12 cellular contexts compared by ENCODE assay signal in genomic region chr17:50765454-50766221, GRCh38. TPM values are rescaled to one million over a fixed set of nuclear protein-coding genes. Genes with fewer than 3 reads are reported as not detected.
DNase-seq lines count a peak whose midpoint lies in the region; ATAC-seq and TF ChIP-seq lines count a peak whose summit lies in the region.
"Had no signal": no experiment of that assay in that cellular context is flagged by ENCODE, and none has a peak within 500 bp of the region (broad histone marks: within the 10 kb centered on the region; RNA-seq: fewer than 3 reads in every experiment).

No MANE protein-coding gene starts in this region.

- H3K4me1 ChIP-seq in left lung (peaks cover 0 to 15% of the 10 kb centered on the region in 2 donors), vagina (peaks cover 30% of the 10 kb centered on the region)

- TF ChIP-seq POLR2A in vagina (IDR thresholded peaks at IDR 0.05): no peak

- H3K27ac Mint-ChIP-seq in CD14-positive monocyte: peak overlapping the region; percentile 78 to 94 (median 93)

- no peaks in the 10 kb centered on the region for H3K9me3 Mint-ChIP-seq in CD14-positive monocyte

- TF ChIP-seq CTCF in CD14-positive monocyte (IDR thresholded peaks at IDR 0.05) (no peak), left lung (IDR thresholded peaks at IDR 0.05) (no peak), vagina (IDR thresholded peaks at IDR 0.05) (no peak)

- H3K4me3 ChIP-seq in left lung (no peak overlapping the region), vagina (no peak overlapping the region)

- H3K9me3 ChIP-seq in left lung (no peaks in the 10 kb centered on the region), vagina (no peaks in the 10 kb centered on the region)

- peak overlapping the region; percentile 34 to 71 for H3K4me3 Mint-ChIP-seq in CD14-positive monocyte

- H3K36me3 ChIP-seq in left lung (no peaks in the 10 kb centered on the region), vagina (no peaks in the 10 kb centered on the region)

- peaks cover 39% of the 10 kb centered on the region for H3K4me1 Mint-ChIP-seq in CD14-positive monocyte

- H3K27me3 Mint-ChIP-seq in CD14-positive monocyte (ENCODE audit: low read depth in 3 of 3): peaks cover 0 to 3% (median 2%) of the 10 kb centered on the region in 3 donors

- H3K27ac ChIP-seq in left lung (no peak overlapping the region), vagina (no peak overlapping the region)

- no peaks in the 10 kb centered on the region for H3K27me3 ChIP-seq in left lung
- no peaks in the 10 kb centered on the region for H3K27me3 ChIP-seq in vagina

- peak; percentile 55 for DNase-seq in CD14-positive monocyte (ENCODE audit: low spot score)
- peak; percentile 71 for DNase-seq in OCI-M1 (lab: John Stamatoyannopoulos, UW)
- DNase-seq in left lung: peak in 1 of 2 donors; percentile 55
- DNase-seq in DMS53 treated with DMSO at 0.1 percent for 48 hours (lab: John Stamatoyannopoulos, UW; ENCODE audit: unreplicated experiment): no peak
- DNase-seq in NCI-H748 treated with DMSO at 0.1 percent for 48 hours (lab: John Stamatoyannopoulos, UW): no peak
- no peak for DNase-seq in NCI-H82 treated with DMSO at 0.1 percent for 48 hours (lab: John Stamatoyannopoulos, UW; ENCODE audit: unreplicated experiment)
- DNase-seq in vagina (ENCODE audit: extremely low spot score in 2 of 2): no peak
- DNase-seq: central memory CD4-positive, alpha-beta T cell; GOT3; stimulated activated CD4-positive, alpha-beta T cell treated with anti-CD3 and anti-CD28 coated beads, Interleukin-2, amount 100 ng/mL, for 24 hours had no signal

- peak; percentile 47 for ATAC-seq in GM21515 (IDR thresholded peaks at IDR 0.05; ENCODE audit: unreplicated experiment)
- ATAC-seq in left lung: peak; percentile 43
- ATAC-seq: activated CD4-positive, CD25-positive, alpha-beta regulatory T cell treated with anti-CD3 and anti-CD28 coated beads, Interleukin-2, amount 50 U/mL, for 24 hours had no signal

- no peaks in the 10 kb centered on the region for H3K36me3 Mint-ChIP-seq in CD14-positive monocyte

- intact Hi-C loops in CD14-positive monocyte (cut with micrococcal nuclease) (no loop called here), left lung (cut with DNase I) (no loop called here), vagina (cut with DNase I) (no loop called here)

RNA-seq across cellular contexts. Expression of gene ANKRD40CL, which starts 1.7 kb away (rescaled TPM):
- not detected for polyA plus RNA-seq in CD14-positive monocyte
- not detected for total RNA-seq in left lung
- total RNA-seq in vagina: not detected

RNA-seq across cellular contexts. Expression of gene LUC7L3, which starts 46.2 kb away (rescaled TPM):
- polyA plus RNA-seq in CD14-positive monocyte: 10 to 100 TPM; 14.6 to 17.1 TPM
- total RNA-seq in left lung: 10 to 100 TPM; 76.1 to 89.2 TPM
- total RNA-seq in vagina: 108 TPM

RNA-seq across cellular contexts. Expression of gene ANKRD40, which starts 57.9 kb away (rescaled TPM):
- 1 to 10 TPM; 3.4 TPM for polyA plus RNA-seq in CD14-positive monocyte
- total RNA-seq in left lung (10 to 100 TPM; 42.2 to 47.1 TPM), vagina (21.6 TPM)

Comparison
In these comparisons a context has a peak if more than half of its experiments do, and no peak if none do; other contexts are left out.
1. DNase-seq: peak in CD14-positive monocyte (single experiment) and OCI-M1 (single experiment); none in DMS53 treated with DMSO at 0.1 percent for 48 hours (single experiment), NCI-H748 treated with DMSO at 0.1 percent for 48 hours (single experiment), NCI-H82 treated with DMSO at 0.1 percent for 48 hours (single experiment) and vagina (0 of 2).